ENCODE assay signal across 3 cellular contexts in the genomic region with DNA sequence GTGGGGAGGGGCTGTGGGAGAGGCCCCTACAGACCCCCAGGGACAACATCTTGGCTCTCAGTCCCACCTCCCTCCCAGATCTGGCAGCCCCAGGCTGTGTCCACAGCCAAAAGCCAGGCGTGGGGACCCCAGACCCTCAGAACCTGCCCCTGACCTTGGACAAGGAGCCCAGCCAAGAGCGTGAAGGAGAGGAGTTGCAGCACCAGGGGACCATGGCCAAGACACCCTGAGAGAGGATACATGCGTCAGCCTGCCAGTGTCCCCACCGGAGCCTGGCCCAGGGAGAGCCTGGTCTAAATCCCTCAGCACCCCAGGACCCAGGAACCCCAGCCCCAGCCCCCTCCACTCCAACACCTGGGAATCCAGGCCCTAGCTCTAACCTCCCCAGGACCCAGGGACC. TPM values are rescaled to one million over a fixed set of nuclear protein-coding genes. Genes with fewer than 3 reads are reported as not detected.
"Had no signal": no experiment of that assay in that cellular context is flagged by ENCODE, and none has a peak within 500 bp of the region (broad histone marks: within the 10 kb centered on the region; RNA-seq: fewer than 3 reads in every experiment).

No MANE protein-coding gene starts in this region.

RNA-seq across cellular contexts. Expression of gene CD209, which starts 1.0 kb away (rescaled TPM):
- total RNA-seq: LHCN-M2, M059J, MCF 10A had no signal

RNA-seq across cellular contexts. Expression of gene CLEC4G, which starts 14.4 kb away (rescaled TPM):
- total RNA-seq: LHCN-M2, M059J, MCF 10A had no signal

RNA-seq across cellular contexts. Expression of gene CLEC4M, which starts 16.7 kb away (rescaled TPM):
- total RNA-seq: LHCN-M2, M059J, MCF 10A had no signal

RNA-seq across cellular contexts. Expression of gene FCER2, which starts 44.4 kb away (rescaled TPM):
- total RNA-seq: LHCN-M2, M059J, MCF 10A had no signal
